ENCODE assay signal across 1 cellular context in genomic region chr6:42745638-42746451, GRCh38.
TF ChIP-seq lines count a peak whose summit lies in the region.

A gene with protein sequence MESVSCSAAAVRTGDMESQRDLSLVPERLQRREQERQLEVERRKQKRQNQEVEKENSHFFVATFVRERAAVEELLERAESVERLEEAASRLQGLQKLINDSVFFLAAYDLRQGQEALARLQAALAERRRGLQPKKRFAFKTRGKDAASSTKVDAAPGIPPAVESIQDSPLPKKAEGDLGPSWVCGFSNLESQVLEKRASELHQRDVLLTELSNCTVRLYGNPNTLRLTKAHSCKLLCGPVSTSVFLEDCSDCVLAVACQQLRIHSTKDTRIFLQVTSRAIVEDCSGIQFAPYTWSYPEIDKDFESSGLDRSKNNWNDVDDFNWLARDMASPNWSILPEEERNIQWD (minus strand): TSS chr6:42746103. CDS start chr6:42746073, 30 bp downstream.

TF ChIP-seq in HepG2, 621 proteins besides CTCF, POLR2A, EP300 and RAD21 (continued from another document and continues in another):
- TF ChIP-seq ZFP37 (CRISPR knock-in tag; IDR thresholded peaks at IDR 0.05; ENCODE audit: borderline replicate concordance) (no peak), PHF8 (CRISPR knock-in tag; IDR thresholded peaks at IDR 0.05) (peak; percentile 95), RFX5 (IDR thresholded peaks at IDR 0.05; ENCODE audit: low read depth, low read length) (peak; percentile 68), ZNF777 (CRISPR knock-in tag; IDR thresholded peaks at IDR 0.05) (peak; percentile 61), RXRA (CRISPR knock-in tag; IDR thresholded peaks at IDR 0.05) (peak; percentile 32; the same call in 1 of the 2 replicates), ADNP (CRISPR knock-in tag; IDR thresholded peaks at IDR 0.05) (no peak), MTF2 (CRISPR knock-in tag; IDR thresholded peaks at IDR 0.05; ENCODE audit: borderline replicate concordance) (0 out of 2 replicates have a peak, but pooled peaks have one; percentile 29), KLF11 (CRISPR knock-in tag; IDR thresholded peaks at IDR 0.05) (peak; percentile 54; the same call in 1 of the 2 replicates), ZNF570 (CRISPR knock-in tag; IDR thresholded peaks at IDR 0.05; ENCODE audit: borderline replicate concordance) (no peak), ZFAT (CRISPR knock-in tag; conservative IDR thresholded peaks at IDR 0.05) (0 out of 2 replicates have a peak, but pooled peaks have one; percentile 1), DPF2 (CRISPR knock-in tag; IDR thresholded peaks at IDR 0.05; ENCODE audit: borderline replicate concordance, low read depth) (no peak), HOXD1 (CRISPR knock-in tag; IDR thresholded peaks at IDR 0.05) (peak; percentile 94), ARID3A (IDR thresholded peaks at IDR 0.05; ENCODE audit: low read depth, low read length) (peak; percentile 27; the same call in 1 of the 2 replicates), KMT2A (CRISPR knock-in tag; IDR thresholded peaks at IDR 0.05) (peak; percentile 82; the same call in 1 of the 2 replicates), POLR2G (IDR thresholded peaks at IDR 0.05; ENCODE audit: low read depth, low read length) (peak; percentile 99), ZNF30 (CRISPR knock-in tag; IDR thresholded peaks at IDR 0.05) (0 out of 2 replicates have a peak, but pooled peaks have one; percentile 56), PAF1 (CRISPR knock-in tag; IDR thresholded peaks at IDR 0.05) (no peak), ARNTL (CRISPR knock-in tag; IDR thresholded peaks at IDR 0.05) (peak; percentile 79), TARDBP (CRISPR knock-in tag; IDR thresholded peaks at IDR 0.05) (no peak; the same call in 1 of the 2 replicates), GABPA (IDR thresholded peaks at IDR 0.05; ENCODE audit: low read depth, low read length) (peak; percentile 44; the same call in 1 of the 2 replicates), GABPA (CRISPR knock-in tag; IDR thresholded peaks at IDR 0.05; ENCODE audit: low read depth) (peak; percentile 78), JUN (CRISPR knock-in tag; IDR thresholded peaks at IDR 0.05) (0 out of 2 replicates have a peak, but pooled peaks have one; percentile 48), MIER3 (CRISPR knock-in tag; IDR thresholded peaks at IDR 0.05; ENCODE audit: borderline replicate concordance) (peak; percentile 73; the same call in 1 of the 2 replicates), ATF7-NPFF (CRISPR knock-in tag; IDR thresholded peaks at IDR 0.05; ENCODE audit: low read depth) (no peak), TRIM22 (IDR thresholded peaks at IDR 0.05) (no peak), ARNT2 (CRISPR knock-in tag; IDR thresholded peaks at IDR 0.05; ENCODE audit: low read depth) (peak; percentile 47; the same call in 1 of the 2 replicates), ZNF44 (CRISPR knock-in tag; IDR thresholded peaks at IDR 0.05) (peak; percentile 98), RCOR2 (CRISPR knock-in tag; IDR thresholded peaks at IDR 0.05) (no peak), ZZZ3 (CRISPR knock-in tag; IDR thresholded peaks at IDR 0.05; ENCODE audit: borderline replicate concordance) (no peak), ZNF605 (CRISPR knock-in tag; IDR thresholded peaks at IDR 0.05) (peak; percentile 80), ZNF292 (CRISPR knock-in tag; IDR thresholded peaks at IDR 0.05; ENCODE audit: borderline replicate concordance, low read depth) (no peak), TOE1 (CRISPR knock-in tag; IDR thresholded peaks at IDR 0.05) (no peak), NR1H2 (CRISPR knock-in tag; IDR thresholded peaks at IDR 0.05; ENCODE audit: borderline replicate concordance, low read depth) (no peak), CENPT (CRISPR knock-in tag; IDR thresholded peaks at IDR 0.05; ENCODE audit: low read depth) (peak; percentile 28), REL (CRISPR knock-in tag; conservative IDR thresholded peaks at IDR 0.05) (no peak), ZNF615 (CRISPR knock-in tag; IDR thresholded peaks at IDR 0.05; ENCODE audit: borderline replicate concordance) (peak; percentile 85), DBP (CRISPR knock-in tag; IDR thresholded peaks at IDR 0.05; ENCODE audit: not compliant biosample characterization) (no peak), LCORL (IDR thresholded peaks at IDR 0.05) (no peak), LCORL (CRISPR knock-in tag; IDR thresholded peaks at IDR 0.05) (no peak), DR1 (CRISPR knock-in tag; IDR thresholded peaks at IDR 0.05) (peak; percentile 72), PLSCR1 (CRISPR knock-in tag; IDR thresholded peaks at IDR 0.05; ENCODE audit: borderline replicate concordance) (no peak), MLLT10 (CRISPR knock-in tag; IDR thresholded peaks at IDR 0.05) (0 out of 2 replicates have a peak, but pooled peaks have one; percentile 73), ZNF790 (CRISPR knock-in tag; IDR thresholded peaks at IDR 0.05; ENCODE audit: borderline replicate concordance) (0 out of 2 replicates have a peak, but pooled peaks have one; percentile 4), SNAPC2 (CRISPR knock-in tag; IDR thresholded peaks at IDR 0.05) (peak; percentile 25; the same call in 1 of the 2 replicates), GABPB1 (CRISPR knock-in tag; IDR thresholded peaks at IDR 0.05) (peak; percentile 76), SIN3B (IDR thresholded peaks at IDR 0.05; ENCODE audit: low read length) (peak; percentile 73), PRPF4 (IDR thresholded peaks at IDR 0.05; ENCODE audit: low read depth, low read length, poor library complexity, severe bottlenecking) (no peak), HIC2 (CRISPR knock-in tag; IDR thresholded peaks at IDR 0.05; ENCODE audit: low read depth) (no peak)
- TF ChIP-seq, protein P1, sequence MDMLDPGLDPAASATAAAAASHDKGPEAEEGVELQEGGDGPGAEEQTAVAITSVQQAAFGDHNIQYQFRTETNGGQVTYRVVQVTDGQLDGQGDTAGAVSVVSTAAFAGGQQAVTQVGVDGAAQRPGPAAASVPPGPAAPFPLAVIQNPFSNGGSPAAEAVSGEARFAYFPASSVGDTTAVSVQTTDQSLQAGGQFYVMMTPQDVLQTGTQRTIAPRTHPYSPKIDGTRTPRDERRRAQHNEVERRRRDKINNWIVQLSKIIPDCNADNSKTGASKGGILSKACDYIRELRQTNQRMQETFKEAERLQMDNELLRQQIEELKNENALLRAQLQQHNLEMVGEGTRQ (IDR thresholded peaks at IDR 0.05; ENCODE audit: low read depth, low read length), result no peak
- TF ChIP-seq, protein P1 (CRISPR knock-in tag; IDR thresholded peaks at IDR 0.05; ENCODE audit: borderline replicate concordance), result no peak
- TF ChIP-seq, protein P2, sequence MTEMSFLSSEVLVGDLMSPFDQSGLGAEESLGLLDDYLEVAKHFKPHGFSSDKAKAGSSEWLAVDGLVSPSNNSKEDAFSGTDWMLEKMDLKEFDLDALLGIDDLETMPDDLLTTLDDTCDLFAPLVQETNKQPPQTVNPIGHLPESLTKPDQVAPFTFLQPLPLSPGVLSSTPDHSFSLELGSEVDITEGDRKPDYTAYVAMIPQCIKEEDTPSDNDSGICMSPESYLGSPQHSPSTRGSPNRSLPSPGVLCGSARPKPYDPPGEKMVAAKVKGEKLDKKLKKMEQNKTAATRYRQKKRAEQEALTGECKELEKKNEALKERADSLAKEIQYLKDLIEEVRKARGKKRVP (CRISPR knock-in tag; IDR thresholded peaks at IDR 0.05), result no peak
- TF ChIP-seq, protein P3, sequence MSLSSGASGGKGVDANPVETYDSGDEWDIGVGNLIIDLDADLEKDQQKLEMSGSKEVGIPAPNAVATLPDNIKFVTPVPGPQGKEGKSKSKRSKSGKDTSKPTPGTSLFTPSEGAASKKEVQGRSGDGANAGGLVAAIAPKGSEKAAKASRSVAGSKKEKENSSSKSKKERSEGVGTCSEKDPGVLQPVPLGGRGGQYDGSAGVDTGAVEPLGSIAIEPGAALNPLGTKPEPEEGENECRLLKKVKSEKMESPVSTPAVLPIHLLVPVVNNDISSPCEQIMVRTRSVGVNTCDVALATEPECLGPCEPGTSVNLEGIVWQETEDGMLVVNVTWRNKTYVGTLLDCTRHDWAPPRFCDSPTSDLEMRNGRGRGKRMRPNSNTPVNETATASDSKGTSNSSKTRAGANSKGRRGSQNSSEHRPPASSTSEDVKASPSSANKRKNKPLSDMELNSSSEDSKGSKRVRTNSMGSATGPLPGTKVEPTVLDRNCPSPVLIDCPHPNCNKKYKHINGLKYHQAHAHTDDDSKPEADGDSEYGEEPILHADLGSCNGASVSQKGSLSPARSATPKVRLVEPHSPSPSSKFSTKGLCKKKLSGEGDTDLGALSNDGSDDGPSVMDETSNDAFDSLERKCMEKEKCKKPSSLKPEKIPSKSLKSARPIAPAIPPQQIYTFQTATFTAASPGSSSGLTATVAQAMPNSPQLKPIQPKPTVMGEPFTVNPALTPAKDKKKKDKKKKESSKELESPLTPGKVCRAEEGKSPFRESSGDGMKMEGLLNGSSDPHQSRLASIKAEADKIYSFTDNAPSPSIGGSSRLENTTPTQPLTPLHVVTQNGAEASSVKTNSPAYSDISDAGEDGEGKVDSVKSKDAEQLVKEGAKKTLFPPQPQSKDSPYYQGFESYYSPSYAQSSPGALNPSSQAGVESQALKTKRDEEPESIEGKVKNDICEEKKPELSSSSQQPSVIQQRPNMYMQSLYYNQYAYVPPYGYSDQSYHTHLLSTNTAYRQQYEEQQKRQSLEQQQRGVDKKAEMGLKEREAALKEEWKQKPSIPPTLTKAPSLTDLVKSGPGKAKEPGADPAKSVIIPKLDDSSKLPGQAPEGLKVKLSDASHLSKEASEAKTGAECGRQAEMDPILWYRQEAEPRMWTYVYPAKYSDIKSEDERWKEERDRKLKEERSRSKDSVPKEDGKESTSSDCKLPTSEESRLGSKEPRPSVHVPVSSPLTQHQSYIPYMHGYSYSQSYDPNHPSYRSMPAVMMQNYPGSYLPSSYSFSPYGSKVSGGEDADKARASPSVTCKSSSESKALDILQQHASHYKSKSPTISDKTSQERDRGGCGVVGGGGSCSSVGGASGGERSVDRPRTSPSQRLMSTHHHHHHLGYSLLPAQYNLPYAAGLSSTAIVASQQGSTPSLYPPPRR (CRISPR knock-in tag; IDR thresholded peaks at IDR 0.05; ENCODE audit: borderline replicate concordance), result no peak
- TF ChIP-seq, protein P4, sequence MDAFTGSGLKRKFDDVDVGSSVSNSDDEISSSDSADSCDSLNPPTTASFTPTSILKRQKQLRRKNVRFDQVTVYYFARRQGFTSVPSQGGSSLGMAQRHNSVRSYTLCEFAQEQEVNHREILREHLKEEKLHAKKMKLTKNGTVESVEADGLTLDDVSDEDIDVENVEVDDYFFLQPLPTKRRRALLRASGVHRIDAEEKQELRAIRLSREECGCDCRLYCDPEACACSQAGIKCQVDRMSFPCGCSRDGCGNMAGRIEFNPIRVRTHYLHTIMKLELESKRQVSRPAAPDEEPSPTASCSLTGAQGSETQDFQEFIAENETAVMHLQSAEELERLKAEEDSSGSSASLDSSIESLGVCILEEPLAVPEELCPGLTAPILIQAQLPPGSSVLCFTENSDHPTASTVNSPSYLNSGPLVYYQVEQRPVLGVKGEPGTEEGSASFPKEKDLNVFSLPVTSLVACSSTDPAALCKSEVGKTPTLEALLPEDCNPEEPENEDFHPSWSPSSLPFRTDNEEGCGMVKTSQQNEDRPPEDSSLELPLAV (CRISPR knock-in tag; conservative IDR thresholded peaks at IDR 0.05; ENCODE audit: low read depth), result no peak
